Comparison of ENCODE assay signal across 8 cellular contexts in the genomic region with DNA sequence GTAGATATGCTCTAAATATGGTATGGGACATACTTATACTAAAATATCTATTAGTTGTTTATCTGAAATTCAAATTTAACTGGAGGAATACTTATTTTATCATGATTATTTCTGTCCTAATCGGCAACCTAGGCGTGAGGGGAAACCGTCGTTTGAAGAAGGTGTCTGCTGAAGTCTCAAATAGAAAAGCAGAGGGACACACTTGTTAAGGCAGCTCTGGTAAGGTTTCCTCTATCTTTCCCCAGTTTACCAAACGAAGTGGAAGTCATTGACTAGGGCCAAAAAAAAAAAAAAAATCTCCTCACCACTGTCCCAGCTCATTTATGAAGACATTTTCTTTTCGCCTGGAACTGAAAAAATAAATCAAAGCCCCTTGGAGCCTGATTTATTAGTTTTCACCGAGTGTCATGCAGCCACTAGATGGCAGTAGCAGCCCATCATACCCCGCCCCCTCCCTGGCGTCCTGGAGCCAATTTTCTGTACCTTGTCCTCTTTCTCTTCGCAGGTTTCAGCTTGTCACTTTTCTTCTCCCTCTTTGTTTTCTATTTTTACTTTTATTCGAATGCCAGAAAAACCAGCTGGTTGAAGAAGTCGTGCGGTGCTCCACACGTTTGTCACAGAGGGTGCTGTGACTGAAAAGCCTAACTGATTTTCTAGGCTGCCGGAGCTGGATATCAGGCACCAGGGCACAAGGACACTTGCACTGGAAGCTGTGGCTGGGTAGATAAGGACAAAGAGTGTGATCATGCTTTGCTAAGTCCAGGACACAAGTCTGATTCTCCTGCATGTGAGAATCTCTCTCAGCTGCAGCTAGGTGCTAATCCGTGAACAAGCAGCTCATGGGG.
DNase-seq lines count a peak whose midpoint lies in the region; ATAC-seq lines count a peak whose summit lies in the region.

No MANE protein-coding gene starts in this region.

- H3K27ac Mint-ChIP-seq in T-helper 17 cell = no peak overlapping the region

- H3K9me3 ChIP-seq in T-helper 17 cell (ENCODE audit: control insufficient read depth, low read length, poor library complexity, severe bottlenecking) = no peaks in the 10 kb centered on the region

- H3K4me1 Mint-ChIP-seq in T-helper 17 cell = no peaks in the 10 kb centered on the region

- no peaks in the 10 kb centered on the region for H3K36me3 Mint-ChIP-seq in T-helper 17 cell (ENCODE audit: low read depth)

- peaks cover 27% of the 10 kb centered on the region for H3K27me3 Mint-ChIP-seq in T-helper 17 cell

- peak; percentile 92 for ATAC-seq in HG02885 (IDR thresholded peaks at IDR 0.05; ENCODE audit: poor library complexity, unreplicated experiment)
- peak; percentile 61 for ATAC-seq in T-helper 17 cell

- no peak overlapping the region for H3K4me3 Mint-ChIP-seq in T-helper 17 cell

- DNase-seq in activated gamma-delta T cell treated with Interleukin-2 at 50 U/mL for 16 hours (peak; percentile 33), activated gamma-delta T cell (lab: John Stamatoyannopoulos, UW) (no peak), NCI-H1694 (lab: John Stamatoyannopoulos, UW) (peak; percentile 33), T-helper 17 cell (peak; percentile 10 to 30 (median 12)), astrocyte of the hippocampus (ENCODE audit: low read depth, low spot score) (peak; percentile 87), hypothalamus (lab: John Stamatoyannopoulos, UW) (peak in 44 of 51 donors; percentile 1 to 80 (median 28)), smooth muscle cell of the brain vasculature (ENCODE audit: low read depth, low spot score) (peak; percentile 31)
